9 cellular contexts compared by ENCODE assay signal in the genomic region with DNA sequence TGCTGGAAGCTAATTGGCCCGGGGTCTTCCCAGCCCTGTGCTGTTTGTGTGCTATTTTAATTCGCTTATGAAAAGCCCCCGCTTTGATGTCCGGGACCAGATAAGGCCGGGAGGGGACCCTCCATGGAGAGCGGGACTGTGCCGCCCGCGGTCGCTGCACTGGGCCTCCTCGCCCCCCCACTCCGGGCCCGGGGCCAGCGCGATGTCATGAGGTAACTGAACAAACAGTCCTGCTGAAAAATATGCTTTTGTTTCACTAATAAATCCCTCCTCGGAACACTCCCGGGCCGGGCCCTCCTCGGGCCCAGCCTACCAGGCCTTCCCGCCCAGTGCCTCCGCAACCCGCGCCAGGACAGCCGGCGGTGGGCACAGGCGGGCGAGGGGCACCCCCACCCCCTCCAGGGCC.
A peak's percentile ranks its signal among the peaks of the same experiment; 100 is the strongest.
DNase-seq lines count a peak whose midpoint lies in the region; ATAC-seq and TF ChIP-seq lines count a peak whose summit lies in the region.
"Had no signal": no experiment of that assay in that cellular context is flagged by ENCODE, and none has a peak within 500 bp of the region (broad histone marks: within the 10 kb centered on the region; RNA-seq: fewer than 3 reads in every experiment).

No MANE protein-coding gene starts in this region.

- H3K4me1 Mint-ChIP-seq in chondrocyte (ENCODE audit: low read depth) = peaks cover 11% of the 10 kb centered on the region

- H3K79me1 ChIP-seq in mesendoderm (ENCODE audit: low read length) = no peaks in the 10 kb centered on the region

- H3K27me3 ChIP-seq in left lung (no peaks in the 10 kb centered on the region), suprapubic skin (peaks cover 5% of the 10 kb centered on the region), mesendoderm (ENCODE audit: insufficient read depth, low read length, poor library complexity) (no peaks in the 10 kb centered on the region)

- DNase-seq in DMS53 (lab: John Stamatoyannopoulos, UW) (peak; percentile 58), DMS53 treated with DMSO at 0.1 percent for 48 hours (lab: John Stamatoyannopoulos, UW; ENCODE audit: unreplicated experiment) (no peak), chondrocyte (ENCODE audit: low spot score) (peak; percentile 72), left lung (peak; percentile 48 to 85), suprapubic skin (ENCODE audit: low spot score in 2 of 2) (peak; percentile 84 to 87), mesendoderm (no peak), NCI-H2081 (lab: John Stamatoyannopoulos, UW) (no peak)
- DNase-seq: activated T-cell treated with anti-CD3 and anti-CD28 coated beads, Interleukin-2, amount 50 U/mL, for 48 hours had no signal

- peaks cover 12% of the 10 kb centered on the region for H3K9me3 Mint-ChIP-seq in chondrocyte (ENCODE audit: low read depth)

- no peak overlapping the region for H3K27ac Mint-ChIP-seq in chondrocyte (ENCODE audit: unreplicated experiment)

- H2BK120ac ChIP-seq in mesendoderm (ENCODE audit: low read depth, low read length) = no peak overlapping the region

- no peak overlapping the region for H3K23ac ChIP-seq in mesendoderm (ENCODE audit: low read length)

- H3K4me3 Mint-ChIP-seq in chondrocyte (ENCODE audit: unreplicated experiment) = no peak overlapping the region

- no peak overlapping the region for H3K9ac ChIP-seq in mesendoderm (ENCODE audit: low read length)

- TF ChIP-seq EP300 in suprapubic skin (IDR thresholded peaks at IDR 0.05) = no peak

- no peak overlapping the region for H4K8ac ChIP-seq in mesendoderm (ENCODE audit: low read depth, low read length)

- no peak overlapping the region for H4K5ac ChIP-seq in mesendoderm (ENCODE audit: low read length)

- no peaks in the 10 kb centered on the region for H3K9me3 ChIP-seq in left lung
- no peaks in the 10 kb centered on the region for H3K9me3 ChIP-seq in suprapubic skin

- 33% methylated on average over 23 of the region's 27 CpGs for WGBS in suprapubic skin
- no CpG with 5 or more reads among the region's 27 CpGs for WGBS in mesendoderm (ENCODE audit: extremely low coverage, insufficient coverage, low lambda C conversion rate)

- peaks cover 8% of the 10 kb centered on the region for H3K36me3 Mint-ChIP-seq in chondrocyte (ENCODE audit: low read depth)

- intact Hi-C loops in left lung (cut with DNase I) = no loop called here

- H3K56ac ChIP-seq in mesendoderm (ENCODE audit: low read length) = no peak overlapping the region

- no peak overlapping the region for H3K18ac ChIP-seq in mesendoderm (ENCODE audit: low read length)

- TF ChIP-seq CTCF in chondrocyte (IDR thresholded peaks at IDR 0.05) = no peak
- no peak for TF ChIP-seq CTCF in left lung (IDR thresholded peaks at IDR 0.05)
- no peak for TF ChIP-seq CTCF in suprapubic skin (IDR thresholded peaks at IDR 0.05)

- no peak overlapping the region for H2BK15ac ChIP-seq in mesendoderm (replicated peaks; ENCODE audit: low read depth)

- peak; percentile 75 for ATAC-seq in left lung
- no peak for ATAC-seq in GM21390 (IDR thresholded peaks at IDR 0.05; ENCODE audit: unreplicated experiment)

- no peak overlapping the region for H2AK5ac ChIP-seq in mesendoderm (ENCODE audit: low read length)

- peaks cover 8% of the 10 kb centered on the region for H3K27me3 Mint-ChIP-seq in chondrocyte (ENCODE audit: low read depth)

- H3K4ac ChIP-seq in mesendoderm (ENCODE audit: low read depth, low read length) = no peak overlapping the region

- H3K4me3 ChIP-seq in left lung = no peak overlapping the region
- H3K4me3 ChIP-seq in suprapubic skin = peak overlapping the region; percentile 10
- no peak overlapping the region for H3K4me3 ChIP-seq in mesendoderm (ENCODE audit: low read length)

- H3K79me2 ChIP-seq in mesendoderm (ENCODE audit: control insufficient read depth, insufficient read depth, low read length) = no peaks in the 10 kb centered on the region

- H3K4me1 ChIP-seq in left lung (peaks cover 3 to 22% of the 10 kb centered on the region in 2 donors), suprapubic skin (peaks cover 26% of the 10 kb centered on the region), mesendoderm (ENCODE audit: control insufficient read depth, low read depth, low read length) (no peaks in the 10 kb centered on the region)

- H3K36me3 ChIP-seq in left lung = no peaks in the 10 kb centered on the region
- H3K36me3 ChIP-seq in suprapubic skin = no peaks in the 10 kb centered on the region
- no peaks in the 10 kb centered on the region for H3K36me3 ChIP-seq in mesendoderm (ENCODE audit: control insufficient read depth, insufficient read depth, low read length)

- no peak for TF ChIP-seq POLR2A in suprapubic skin (IDR thresholded peaks at IDR 0.05)

- H3K4me2 ChIP-seq in mesendoderm (ENCODE audit: low read length) = no peak overlapping the region

- H3K27ac ChIP-seq in left lung = no peak overlapping the region
- H3K27ac ChIP-seq in suprapubic skin = no peak overlapping the region
- H3K27ac ChIP-seq in mesendoderm (ENCODE audit: low read depth, low read length) = no peak overlapping the region

- H2BK5ac ChIP-seq in mesendoderm (ENCODE audit: low read length) = no peak overlapping the region

Comparison
In these comparisons a context has a peak if more than half of its experiments do, and no peak if none do; other contexts are left out.
1. DNase-seq: peak in DMS53 (single experiment), chondrocyte (single experiment), left lung (2 of 2) and suprapubic skin (2 of 2); none in DMS53 treated with DMSO at 0.1 percent for 48 hours (single experiment), mesendoderm (single experiment) and NCI-H2081 (0 of 2).